Comparison of ENCODE assay signal across 25 cellular contexts in the genomic region with DNA sequence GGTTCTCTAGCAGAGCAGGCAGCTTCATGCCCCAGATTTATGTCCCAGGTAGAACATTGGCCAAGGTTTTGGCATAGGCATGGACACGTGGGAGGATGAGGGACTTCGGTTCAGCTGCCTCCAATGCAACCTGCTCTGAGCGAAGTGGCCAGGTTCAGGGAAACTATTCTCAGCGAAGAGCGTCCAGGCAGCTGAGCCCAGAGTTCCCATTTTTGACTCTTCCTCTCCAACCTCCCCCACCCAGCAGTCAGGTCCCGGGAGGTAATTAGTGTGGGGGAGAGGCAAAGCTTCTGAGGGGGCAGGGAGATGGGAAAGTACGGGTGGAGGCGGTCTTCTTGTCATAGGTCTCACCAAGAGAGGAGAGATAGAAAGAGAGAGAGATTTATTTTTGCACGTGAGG. TPM values are rescaled to one million over a fixed set of nuclear protein-coding genes. Genes with fewer than 3 reads are reported as not detected.
DNase-seq lines count a peak whose midpoint lies in the region; ATAC-seq and TF ChIP-seq lines count a peak whose summit lies in the region.
"Had no signal": no experiment of that assay in that cellular context is flagged by ENCODE, and none has a peak within 500 bp of the region (broad histone marks: within the 10 kb centered on the region; RNA-seq: fewer than 3 reads in every experiment).

No MANE protein-coding gene starts in this region.

- TF ChIP-seq CTCF in brain (conservative IDR thresholded peaks at IDR 0.05) (no peak), colonic mucosa (IDR thresholded peaks at IDR 0.05) (no peak)

- H3K4me1 ChIP-seq in naive thymus-derived CD4-positive, alpha-beta T cell (ENCODE audit: control insufficient read depth in 2 of 2, insufficient read depth in 2 of 2, low read length in 2 of 2), result no peaks in the 10 kb centered on the region
- no peaks in the 10 kb centered on the region for H3K4me1 ChIP-seq in colonic mucosa

- intact Hi-C loops in cardiac septum (cut with DNase I) (loop anchor here (2.0 kb wide), 1 partner anchor 48 kb away; no protein-coding TSS in a partner anchor), left cardiac atrium (cut with DNase I) (no loop called here), colonic mucosa (cut with DNase I) (no loop called here)
- intact Hi-C loops in naive thymus-derived CD4-positive, alpha-beta T cell (cut with micrococcal nuclease), result no loop called here

- H3K9me3 Mint-ChIP-seq in brain, result peaks cover 0 to 3% (median 0%) of the 10 kb centered on the region in 5 experiments
- H3K9me3 Mint-ChIP-seq in naive thymus-derived CD4-positive, alpha-beta T cell, result peaks cover 0 to 2% (median 0%) of the 10 kb centered on the region in 11 donors
- no peaks in the 10 kb centered on the region for H3K9me3 Mint-ChIP-seq in stimulated activated effector memory CD8-positive, alpha-beta T cell treated with anti-CD3 and anti-CD28 coated beads, Interleukin-12 subunit alpha, Interleukin-12 subunit beta, amount 100 ng/mL, for 72 hours
- H3K9me3 Mint-ChIP-seq: activated B cell treated with CpG ODN at 0.5 μM for 24 hours had no signal

- H3K4me1 Mint-ChIP-seq in brain, result peaks cover 20% of the 10 kb centered on the region
- peaks cover 0 to 25% (median 16%) of the 10 kb centered on the region in 7 donors for H3K4me1 Mint-ChIP-seq in naive thymus-derived CD4-positive, alpha-beta T cell
- peaks cover 24% of the 10 kb centered on the region for H3K4me1 Mint-ChIP-seq in stimulated activated effector memory CD8-positive, alpha-beta T cell treated with anti-CD3 and anti-CD28 coated beads, Interleukin-12 subunit alpha, Interleukin-12 subunit beta, amount 100 ng/mL, for 72 hours

- no peaks in the 10 kb centered on the region for H3K27me3 ChIP-seq in naive thymus-derived CD4-positive, alpha-beta T cell (ENCODE audit: control insufficient read depth in 2 of 2, insufficient read depth in 2 of 2, low read length in 2 of 2)
- H3K27me3 ChIP-seq in colonic mucosa, result peaks cover 14% of the 10 kb centered on the region

- H3K27me3 Mint-ChIP-seq in brain, result peaks cover 73% of the 10 kb centered on the region
- peaks cover 45 to 66% (median 55%) of the 10 kb centered on the region in 5 donors for H3K27me3 Mint-ChIP-seq in naive thymus-derived CD4-positive, alpha-beta T cell

- no peaks in the 10 kb centered on the region for H3K9me3 ChIP-seq in naive thymus-derived CD4-positive, alpha-beta T cell (ENCODE audit: control insufficient read depth in 2 of 3, low read length in 3 of 3)
- H3K9me3 ChIP-seq in colonic mucosa, result no peaks in the 10 kb centered on the region

- peak; percentile 74 for DNase-seq in cardiac septum (ENCODE audit: low spot score)
- DNase-seq in left cardiac atrium, result no peak
- DNase-seq in naive thymus-derived CD4-positive, alpha-beta T cell, result no peak
- DNase-seq in stimulated activated effector memory CD8-positive, alpha-beta T cell treated with anti-CD3 and anti-CD28 coated beads, Interleukin-12 subunit alpha, Interleukin-12 subunit beta, amount 100 ng/mL, for 72 hours (ENCODE audit: low spot score in 2 of 2), result no peak
- DNase-seq in colonic mucosa, result no peak
- DNase-seq: ACHN; activated B cell treated with CpG ODN at 0.5 μM for 24 hours; activated CD8-positive, alpha-beta memory T cell treated with anti-CD3 and anti-CD28 coated beads for 24 hours; CD4-positive, CD25-positive, alpha-beta regulatory T cell; effector CD8-positive, alpha-beta T cell; H7; KG1; kidney; mesenchymal stem cell; NCI-H1105; NCI-H524 treated with DMSO at 0.1 percent for 48 hours; SHP77; stimulated activated naive CD8-positive, alpha-beta T cell treated with anti-CD3 and anti-CD28 coated beads, Interleukin-15, Interleukin-2, amounts not matched to agents 100 U/mL and 50 U/mL, for 24 hours; trophoblast cell had no signal

- H3K36me3 ChIP-seq in naive thymus-derived CD4-positive, alpha-beta T cell (ENCODE audit: control insufficient read depth in 2 of 3, insufficient read depth in 3 of 3, low read length in 3 of 3), result no peaks in the 10 kb centered on the region
- no peaks in the 10 kb centered on the region for H3K36me3 ChIP-seq in colonic mucosa
- H3K36me3 ChIP-seq: cardiac muscle cell had no signal

- no peak overlapping the region for H3K4me3 ChIP-seq in naive thymus-derived CD4-positive, alpha-beta T cell (ENCODE audit: low read length)
- no peak overlapping the region for H3K4me3 ChIP-seq in colonic mucosa

- POLR2A ChIA-PET in naive thymus-derived CD4-positive, alpha-beta T cell (lab: Charles Lee), result no interaction called here

- H3K4me3 Mint-ChIP-seq in brain, result peak overlapping the region; percentile 61 to 89 (median 86)
- H3K4me3 Mint-ChIP-seq in naive thymus-derived CD4-positive, alpha-beta T cell, result peak overlapping the region in 9 of 10 donors; percentile 1 to 70 (median 46)
- H3K4me3 Mint-ChIP-seq in stimulated activated effector memory CD8-positive, alpha-beta T cell treated with anti-CD3 and anti-CD28 coated beads, Interleukin-12 subunit alpha, Interleukin-12 subunit beta, amount 100 ng/mL, for 72 hours, result peak overlapping the region; percentile 46
- H3K4me3 Mint-ChIP-seq: activated B cell treated with CpG ODN at 0.5 μM for 24 hours had no signal

- peak overlapping the region in 1 of 5 experiments; percentile 29 for H3K27ac Mint-ChIP-seq in brain
- H3K27ac Mint-ChIP-seq in naive thymus-derived CD4-positive, alpha-beta T cell, result no peak overlapping the region
- H3K27ac Mint-ChIP-seq in stimulated activated effector memory CD8-positive, alpha-beta T cell treated with anti-CD3 and anti-CD28 coated beads, Interleukin-12 subunit alpha, Interleukin-12 subunit beta, amount 100 ng/mL, for 72 hours, result no peak overlapping the region
- H3K27ac Mint-ChIP-seq: activated B cell treated with CpG ODN at 0.5 μM for 24 hours; CD4-positive, CD25-positive, alpha-beta regulatory T cell had no signal

- ATAC-seq in left cardiac atrium (no peak), GM18867 (IDR thresholded peaks at IDR 0.05; ENCODE audit: unreplicated experiment) (no peak), HG03135 (IDR thresholded peaks at IDR 0.05; ENCODE audit: unreplicated experiment) (no peak)
- ATAC-seq in naive thymus-derived CD4-positive, alpha-beta T cell, result no peak
- ATAC-seq in stimulated activated effector memory CD8-positive, alpha-beta T cell treated with anti-CD3 and anti-CD28 coated beads, Interleukin-12 subunit alpha, Interleukin-12 subunit beta, amount 100 ng/mL, for 72 hours, result no peak
- ATAC-seq: stimulated activated naive CD8-positive, alpha-beta T cell treated with anti-CD3 and anti-CD28 coated beads, Interleukin-15, Interleukin-2, amounts not matched to agents 100 U/mL and 50 U/mL, for 24 hours had no signal

- no peak overlapping the region for H3K27ac ChIP-seq in naive thymus-derived CD4-positive, alpha-beta T cell (ENCODE audit: low read depth, low read length)
- H3K27ac ChIP-seq in colonic mucosa, result no peak overlapping the region
- H3K27ac ChIP-seq: cardiac muscle cell had no signal

- H3K36me3 Mint-ChIP-seq in brain, result no peaks in the 10 kb centered on the region
- H3K36me3 Mint-ChIP-seq in naive thymus-derived CD4-positive, alpha-beta T cell, result no peaks in the 10 kb centered on the region
- H3K36me3 Mint-ChIP-seq in stimulated activated effector memory CD8-positive, alpha-beta T cell treated with anti-CD3 and anti-CD28 coated beads, Interleukin-12 subunit alpha, Interleukin-12 subunit beta, amount 100 ng/mL, for 72 hours, result peaks cover 5% of the 10 kb centered on the region
- H3K36me3 Mint-ChIP-seq: CD4-positive, CD25-positive, alpha-beta regulatory T cell had no signal

- CTCF ChIA-PET in naive thymus-derived CD4-positive, alpha-beta T cell (lab: Charles Lee), result no interaction called here

- H3K9ac ChIP-seq in colonic mucosa (ENCODE audit: low read depth in 2 of 2, low read length in 2 of 2), result no peak overlapping the region

RNA-seq across cellular contexts. Expression of a gene that starts 1.0 kb away (rescaled TPM):
- total RNA-seq in cardiac septum (65.5 TPM), left cardiac atrium (1 to 10 TPM; 2.1 to 2.5 TPM), colonic mucosa (under 1 TPM in 1 of 2 donors, not detected in 1; 0.08 TPM)
- polyA plus RNA-seq in brain (ENCODE audit: insufficient read depth, low read depth, low replicate concordance), result 0.36 TPM
- not detected for total RNA-seq in naive thymus-derived CD4-positive, alpha-beta T cell
- polyA plus RNA-seq in naive thymus-derived CD4-positive, alpha-beta T cell, result not detected
- total RNA-seq: activated B cell treated with CpG ODN at 0.5 μM for 24 hours; CD4-positive, CD25-positive, alpha-beta regulatory T cell; sciatic nerve; T-helper 2 cell treated with Interferon-gamma antibody and Interleukin-4, amounts not matched to agents 100 ng/mL and 5 ng/mL, for 36 hours had no signal
- polyA plus RNA-seq: CD4-positive, CD25-positive, alpha-beta regulatory T cell had no signal

RNA-seq across cellular contexts. Expression of a gene that starts 39.0 kb away (rescaled TPM):
- total RNA-seq in cardiac septum, result 10.7 TPM
- total RNA-seq in left cardiac atrium, result 1 to 10 TPM; 2.5 to 4.4 TPM
- polyA plus RNA-seq in brain (ENCODE audit: insufficient read depth, low read depth, low replicate concordance), result 0.85 TPM
- not detected for total RNA-seq in naive thymus-derived CD4-positive, alpha-beta T cell
- not detected for polyA plus RNA-seq in naive thymus-derived CD4-positive, alpha-beta T cell
- total RNA-seq in colonic mucosa, result under 1 TPM in 1 of 2 donors, not detected in 1; 0.82 TPM
- total RNA-seq: activated B cell treated with CpG ODN at 0.5 μM for 24 hours; CD4-positive, CD25-positive, alpha-beta regulatory T cell; sciatic nerve; T-helper 2 cell treated with Interferon-gamma antibody and Interleukin-4, amounts not matched to agents 100 ng/mL and 5 ng/mL, for 36 hours had no signal
- polyA plus RNA-seq: CD4-positive, CD25-positive, alpha-beta regulatory T cell had no signal

Comparison
In these comparisons a context has a peak if more than half of its experiments do, and no peak if none do; other contexts are left out.
1. RNA of a gene that starts 1.0 kb away (total RNA-seq): 65.5 TPM in cardiac septum (single experiment); 2.1 to 2.5 TPM in left cardiac atrium, 0.08 TPM in colonic mucosa and not detected in naive thymus-derived CD4-positive, alpha-beta T cell; every median in the first group is over 10 times any median in the second.
2. Peak in every context shown above with its lines, with median percentiles within 50 percentile points of each other: H3K4me3 Mint-ChIP-seq.